In the genomic region with DNA sequence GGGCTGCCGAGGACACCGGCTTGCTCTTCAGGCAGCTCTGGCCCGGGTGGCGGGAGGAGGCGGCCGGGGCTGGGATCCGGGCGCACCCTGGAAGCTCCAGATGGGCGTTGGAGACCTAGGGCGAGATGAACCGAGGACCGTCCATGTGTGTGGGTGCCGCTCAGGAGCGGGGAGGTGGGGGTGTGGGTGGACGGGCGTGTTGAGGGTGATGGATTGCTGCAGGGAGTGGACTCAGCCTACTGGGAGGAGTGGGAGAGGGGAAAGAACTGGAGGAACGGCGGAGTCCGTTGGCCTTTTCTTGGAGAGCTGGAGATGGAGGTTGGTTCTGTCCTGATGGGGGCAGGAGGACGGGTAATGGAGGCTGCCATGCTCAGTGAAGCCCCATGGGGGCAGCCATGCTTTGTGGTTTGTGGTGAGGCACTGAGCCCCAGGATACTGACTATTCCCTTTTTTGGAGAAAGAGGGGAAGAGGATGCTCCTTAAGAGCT, we compare ENCODE assay signal across 1 cellular context.
TF ChIP-seq lines count a peak whose summit lies in the region.

No MANE protein-coding gene starts in this region.

TF ChIP-seq in SK-N-SH treated with all-trans-retinoic acid at 6 μM for 48 hours, 23 proteins besides CTCF, POLR2A, EP300 and RAD21 (continued from another document):
- TF ChIP-seq, protein P1, sequence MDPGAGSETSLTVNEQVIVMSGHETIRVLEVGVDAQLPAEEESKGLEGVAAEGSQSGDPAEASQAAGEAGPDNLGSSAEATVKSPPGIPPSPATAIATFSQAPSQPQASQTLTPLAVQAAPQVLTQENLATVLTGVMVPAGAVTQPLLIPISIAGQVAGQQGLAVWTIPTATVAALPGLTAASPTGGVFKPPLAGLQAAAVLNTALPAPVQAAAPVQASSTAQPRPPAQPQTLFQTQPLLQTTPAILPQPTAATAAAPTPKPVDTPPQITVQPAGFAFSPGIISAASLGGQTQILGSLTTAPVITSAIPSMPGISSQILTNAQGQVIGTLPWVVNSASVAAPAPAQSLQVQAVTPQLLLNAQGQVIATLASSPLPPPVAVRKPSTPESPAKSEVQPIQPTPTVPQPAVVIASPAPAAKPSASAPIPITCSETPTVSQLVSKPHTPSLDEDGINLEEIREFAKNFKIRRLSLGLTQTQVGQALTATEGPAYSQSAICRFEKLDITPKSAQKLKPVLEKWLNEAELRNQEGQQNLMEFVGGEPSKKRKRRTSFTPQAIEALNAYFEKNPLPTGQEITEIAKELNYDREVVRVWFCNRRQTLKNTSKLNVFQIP (CRISPR knock-in tag; IDR thresholded peaks at IDR 0.05; ENCODE audit: borderline replicate concordance, low read depth) = no peak
- TF ChIP-seq, protein P2, sequence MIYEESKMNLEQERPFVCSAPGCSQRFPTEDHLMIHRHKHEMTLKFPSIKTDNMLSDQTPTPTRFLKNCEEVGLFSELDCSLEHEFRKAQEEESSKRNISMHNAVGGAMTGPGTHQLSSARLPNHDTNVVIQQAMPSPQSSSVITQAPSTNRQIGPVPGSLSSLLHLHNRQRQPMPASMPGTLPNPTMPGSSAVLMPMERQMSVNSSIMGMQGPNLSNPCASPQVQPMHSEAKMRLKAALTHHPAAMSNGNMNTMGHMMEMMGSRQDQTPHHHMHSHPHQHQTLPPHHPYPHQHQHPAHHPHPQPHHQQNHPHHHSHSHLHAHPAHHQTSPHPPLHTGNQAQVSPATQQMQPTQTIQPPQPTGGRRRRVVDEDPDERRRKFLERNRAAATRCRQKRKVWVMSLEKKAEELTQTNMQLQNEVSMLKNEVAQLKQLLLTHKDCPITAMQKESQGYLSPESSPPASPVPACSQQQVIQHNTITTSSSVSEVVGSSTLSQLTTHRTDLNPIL (CRISPR knock-in tag; IDR thresholded peaks at IDR 0.05; ENCODE audit: low read depth) = no peak
- TF ChIP-seq CSDC2 (CRISPR knock-in tag; IDR thresholded peaks at IDR 0.05) (no peak), ZFP30 (CRISPR knock-in tag; IDR thresholded peaks at IDR 0.05) (no peak), ZFP3 (CRISPR knock-in tag; IDR thresholded peaks at IDR 0.05) (no peak), ZNF8 (CRISPR knock-in tag; IDR thresholded peaks at IDR 0.05) (no peak), ZNF70 (CRISPR knock-in tag; IDR thresholded peaks at IDR 0.05) (no peak), ARNTL (CRISPR knock-in tag; IDR thresholded peaks at IDR 0.05; ENCODE audit: borderline replicate concordance, low read depth) (no peak)
